Comparison of ENCODE assay signal across 32 cellular contexts in the genomic region with DNA sequence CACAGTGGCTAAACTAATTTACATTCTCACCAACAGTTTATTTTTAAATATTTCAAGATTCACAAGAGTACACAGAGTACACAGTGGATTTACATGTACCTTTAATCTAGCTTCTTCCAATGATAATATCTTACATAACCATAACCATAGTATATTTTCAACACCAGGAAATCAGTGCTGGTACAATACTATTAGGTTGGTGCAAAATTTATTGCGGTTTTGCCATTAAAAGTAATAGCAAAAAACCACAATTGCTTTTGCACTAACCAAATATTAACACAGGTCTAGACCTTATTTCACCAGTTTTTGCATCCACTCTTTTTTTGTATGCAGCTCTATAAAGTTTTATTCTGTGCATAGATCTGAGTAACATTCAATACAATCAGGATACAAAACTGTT.
A peak's percentile ranks its signal among the peaks of the same experiment; 100 is the strongest.
DNase-seq lines count a peak whose midpoint lies in the region; ATAC-seq, FAIRE-seq and TF ChIP-seq lines count a peak whose summit lies in the region.
"Had no signal": no experiment of that assay in that cellular context is flagged by ENCODE, and none has a peak within 500 bp of the region (broad histone marks: within the 10 kb centered on the region; RNA-seq: fewer than 3 reads in every experiment).

No MANE protein-coding gene starts in this region.

- no peaks in the 10 kb centered on the region for H3K4me1 ChIP-seq in HepG2 (ENCODE audit: insufficient read depth, low read length)
- no peaks in the 10 kb centered on the region for H3K4me1 ChIP-seq in right lobe of liver
- H3K4me1 ChIP-seq in aorta (ENCODE audit: control insufficient read depth in 1 of 2, insufficient read depth in 2 of 2, low read length in 2 of 2), result peaks cover 0 to 5% of the 10 kb centered on the region in 2 donors
- H3K4me1 ChIP-seq: A549; BE2C; BLaER1; BLaER1 treated with 17β-estradiol and CSF1 and Interleukin-3, amounts not matched to agents 10 nM and 100 nM; Caco-2 had no signal

- no peak for FAIRE-seq in HepG2 (lab: Jason Lieb, UNC)
- FAIRE-seq: A204.1, A549, D721Med had no signal

- H3K4me2 ChIP-seq in HepG2 (ENCODE audit: low read depth, low read length), result no peak overlapping the region
- H3K4me2 ChIP-seq: A549; BLaER1; BLaER1 treated with 17β-estradiol and CSF1 and Interleukin-3, amounts not matched to agents 10 nM and 100 nM had no signal

- no TSS peak for BruUV-seq in HepG2 (replicated peaks; lab: Mats Ljungman, UMichigan)

- POLR2A ChIA-PET in HepG2 (lab: Yijun Ruan, JAX) (no interaction called here), HEK293T (lab: Yijun Ruan, JAX) (no interaction called here)

- CTCF ChIA-PET in HepG2 (lab: Yijun Ruan, JAX; ENCODE audit: low intra/inter-chr PET ratio, low total read pairs), result no interaction called here
- CTCF ChIA-PET in HEK293T (lab: Yijun Ruan, JAX), result no interaction called here

- DNase-seq in HepG2 (ENCODE audit: low spot score) (no peak), right lobe of liver (no peak), HEK293T (ENCODE audit: extremely low spot score) (no peak), superior temporal gyrus (ENCODE audit: extremely low spot score) (peak; percentile 17), aorta (no peak)
- DNase-seq: 8988T; ACHN; AML-193; BE2C; C1 segment of cervical spinal cord; Caco-2; Calu3; CD4-positive, alpha-beta memory T cell; CD4-positive, alpha-beta T cell; CD4-positive, CD25-positive, alpha-beta regulatory T cell; CD8-positive, alpha-beta memory T cell; CD8-positive, alpha-beta T cell; COR-L47; DMS 273 treated with DMSO at 0.1 percent for 48 hours; DMS153; DMS79; DMS79 treated with DMSO at 0.1 percent for 48 hours; DND-41; EL had no signal

- no peak for TF ChIP-seq RAD21 in HepG2 (CRISPR knock-in tag; IDR thresholded peaks at IDR 0.05)

- H3K9me3 ChIP-seq in HepG2 (ENCODE audit: low read length) (no peaks in the 10 kb centered on the region), right lobe of liver (no peaks in the 10 kb centered on the region), aorta (ENCODE audit: control insufficient read depth, low read length) (no peaks in the 10 kb centered on the region)
- H3K9me3 ChIP-seq: A549; BE2C; BLaER1; BLaER1 treated with 17β-estradiol and CSF1 and Interleukin-3, amounts not matched to agents 10 nM and 100 nM; Caco-2 had no signal

- H3K36me3 ChIP-seq in HepG2 (replicated peaks in 1 of 2; ENCODE audit: control insufficient read depth in 1 of 2, insufficient read depth in 2 of 2, low read length in 2 of 2), result no peaks in the 10 kb centered on the region
- no peaks in the 10 kb centered on the region for H3K36me3 ChIP-seq in right lobe of liver
- no peaks in the 10 kb centered on the region for H3K36me3 ChIP-seq in aorta (ENCODE audit: control insufficient read depth in 1 of 2, insufficient read depth in 2 of 2, low read length in 1 of 2)
- H3K36me3 ChIP-seq: BE2C; BLaER1; BLaER1 treated with 17β-estradiol and CSF1 and Interleukin-3, amounts not matched to agents 10 nM and 100 nM had no signal

- H3K4me3 ChIP-seq in HepG2 (replicated peaks in 1 of 3; ENCODE audit: insufficient read depth in 1 of 3, low read depth in 2 of 3, low read length in 3 of 3) (no peak overlapping the region), right lobe of liver (no peak overlapping the region), aorta (ENCODE audit: low read length in 2 of 2) (no peak overlapping the region)
- H3K4me3 ChIP-seq: A549; BLaER1; BLaER1 treated with 17β-estradiol and CSF1 and Interleukin-3, amounts not matched to agents 10 nM and 100 nM had no signal

- H3K27me3 ChIP-seq in HepG2 (ENCODE audit: control insufficient read depth in 1 of 2, insufficient read depth in 2 of 2, low read length in 2 of 2), result no peaks in the 10 kb centered on the region
- no peaks in the 10 kb centered on the region for H3K27me3 ChIP-seq in right lobe of liver
- H3K27me3 ChIP-seq in aorta (ENCODE audit: control insufficient read depth in 1 of 2, insufficient read depth in 2 of 2, low read length in 1 of 2), result no peaks in the 10 kb centered on the region
- H3K27me3 ChIP-seq: BE2C; BLaER1; BLaER1 treated with 17β-estradiol and CSF1 and Interleukin-3, amounts not matched to agents 10 nM and 100 nM had no signal

- H4K20me1 ChIP-seq in HepG2 (ENCODE audit: insufficient read depth, low read length), result no peaks in the 10 kb centered on the region
- H4K20me1 ChIP-seq: BLaER1; BLaER1 treated with 17β-estradiol and CSF1 and Interleukin-3, amounts not matched to agents 10 nM and 100 nM had no signal

- TF ChIP-seq POLR2A in HepG2 (IDR thresholded peaks at IDR 0.05; ENCODE audit: insufficient read depth in 1 of 2, low read depth in 2 of 2, low read length in 2 of 2) (no peak), right lobe of liver (IDR thresholded peaks at IDR 0.05) (no peak)

- no peak overlapping the region for H2AFZ ChIP-seq in HepG2 (ENCODE audit: low read length)

- TF ChIP-seq CTCF in HepG2 (CRISPR knock-in tag; IDR thresholded peaks at IDR 0.05) (no peak), right lobe of liver (IDR thresholded peaks at IDR 0.05) (no peak)

- intact Hi-C loops in HepG2 (cut with micrococcal nuclease; ENCODE audit: unreplicated experiment), result no loop called here
- intact Hi-C loops in right lobe of liver (cut with DNase I), result no loop called here
- intact Hi-C loops in aorta (cut with DNase I), result no loop called here

- ATAC-seq in HepG2 (no peak), right lobe of liver (no peak), HG03565 (IDR thresholded peaks at IDR 0.05; ENCODE audit: unreplicated experiment) (no peak), aorta (ENCODE audit: low FRiP score) (no peak)
- ATAC-seq: A549; CD8-positive, alpha-beta T cell had no signal

- H3K27ac ChIP-seq in HepG2 (ENCODE audit: extremely low read length, insufficient read depth, low read length) (no peak overlapping the region), right lobe of liver (no peak overlapping the region), aorta (ENCODE audit: low read depth in 1 of 2, low read length in 2 of 2) (no peak overlapping the region)
- H3K27ac ChIP-seq: 22Rv1; A549; BLaER1; BLaER1 treated with 17β-estradiol and CSF1 and Interleukin-3, amounts not matched to agents 10 nM and 100 nM; C4-2B had no signal

- in situ Hi-C loops in HepG2 (cut with HindIII; ENCODE audit: extremely low pct_ligation_motif_present, low pct_unique_long_range_greater_than_20kb), result no loop called here

- TF ChIP-seq EP300 in HepG2 (IDR thresholded peaks at IDR 0.05; ENCODE audit: low read depth in 2 of 2, low read length in 2 of 2), result no peak
- no peak for TF ChIP-seq EP300 in HepG2 (CRISPR knock-in tag; IDR thresholded peaks at IDR 0.05; ENCODE audit: borderline replicate concordance)

- H3K79me2 ChIP-seq in HepG2 (ENCODE audit: insufficient read depth, low read length), result no peaks in the 10 kb centered on the region

- WGBS in HepG2 (ENCODE audit: low lambda C conversion rate), result 6% methylated on average over 1 of the region's 1 CpG
- 38% methylated on average over 1 of the region's 1 CpG for WGBS in right lobe of liver (ENCODE audit: insufficient coverage, low coverage, low lambda C conversion rate, missing lambda C conversion rate)
- 74 to 80% methylated on average over 1 of the region's 1 CpG for WGBS in aorta, 2 donors

- no peak overlapping the region for H3K9ac ChIP-seq in HepG2 (ENCODE audit: insufficient read depth, low read depth, low read length)
- H3K9ac ChIP-seq: BLaER1; BLaER1 treated with 17β-estradiol and CSF1 and Interleukin-3, amounts not matched to agents 10 nM and 100 nM had no signal

TF ChIP-seq in HepG2, 621 proteins besides CTCF, POLR2A, EP300 and RAD21 (continues in another document):
- TF ChIP-seq PCBP1 (IDR thresholded peaks at IDR 0.05; ENCODE audit: borderline replicate concordance, low read depth, low read length), result no peak
- TF ChIP-seq ZMYM4 (CRISPR knock-in tag; IDR thresholded peaks at IDR 0.05), result no peak
- TF ChIP-seq, protein P1, sequence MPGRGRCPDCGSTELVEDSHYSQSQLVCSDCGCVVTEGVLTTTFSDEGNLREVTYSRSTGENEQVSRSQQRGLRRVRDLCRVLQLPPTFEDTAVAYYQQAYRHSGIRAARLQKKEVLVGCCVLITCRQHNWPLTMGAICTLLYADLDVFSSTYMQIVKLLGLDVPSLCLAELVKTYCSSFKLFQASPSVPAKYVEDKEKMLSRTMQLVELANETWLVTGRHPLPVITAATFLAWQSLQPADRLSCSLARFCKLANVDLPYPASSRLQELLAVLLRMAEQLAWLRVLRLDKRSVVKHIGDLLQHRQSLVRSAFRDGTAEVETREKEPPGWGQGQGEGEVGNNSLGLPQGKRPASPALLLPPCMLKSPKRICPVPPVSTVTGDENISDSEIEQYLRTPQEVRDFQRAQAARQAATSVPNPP (CRISPR knock-in tag; IDR thresholded peaks at IDR 0.05), result no peak
- no peak for TF ChIP-seq KDM3A (CRISPR knock-in tag; IDR thresholded peaks at IDR 0.05; ENCODE audit: low read depth)
- no peak for TF ChIP-seq MEIS2 (CRISPR knock-in tag; IDR thresholded peaks at IDR 0.05)

TF ChIP-seq in HEK293T, 16 proteins besides CTCF, POLR2A, EP300 and RAD21:
- TF ChIP-seq L3MBTL2 (conservative IDR thresholded peaks at IDR 0.05) (no peak), ELF4 (IDR thresholded peaks at IDR 0.05) (peak; percentile 65)
TF ChIP-seq in HEK293T: peak in this region for 1.
